ENCODE assay signal across 24 cellular contexts in genomic region chr5:31537856-31538255, GRCh38. TPM values are rescaled to one million over a fixed set of nuclear protein-coding genes. Genes with fewer than 3 reads are reported as not detected.
DNase-seq lines count a peak whose midpoint lies in the region; ATAC-seq and TF ChIP-seq lines count a peak whose summit lies in the region.
"Had no signal": no experiment of that assay in that cellular context is flagged by ENCODE, and none has a peak within 500 bp of the region (broad histone marks: within the 10 kb centered on the region; RNA-seq: fewer than 3 reads in every experiment).

No MANE protein-coding gene starts in this region.

- POLR2A ChIA-PET in WTC11 (lab: Charles Lee) = no interaction called here
- POLR2A ChIA-PET in activated CD4-positive, alpha-beta T cell treated with anti-CD3 and anti-CD28 coated beads for 36 hours (lab: Charles Lee) = no interaction called here

- H3K4me3 ChIP-seq in fibroblast of villous mesenchyme (ENCODE audit: low read depth, low read length) = no peak overlapping the region
- H3K4me3 ChIP-seq: breast epithelium, HAP-1, lower lobe of right lung, transverse colon had no signal

- intact Hi-C loops in activated CD4-positive, alpha-beta T cell treated with anti-CD3 and anti-CD28 coated beads for 36 hours (cut with DNase I, micrococcal nuclease) = loop anchor here in 1 of 2 experiments (10.0 kb wide), 1 partner anchor 737 kb away; no protein-coding TSS in a partner anchor

- H3K27ac Mint-ChIP-seq in osteocyte (ENCODE audit: unreplicated experiment) (peak overlapping the region; percentile 70), WTC11 (no peak overlapping the region)
- no peak overlapping the region for H3K27ac Mint-ChIP-seq in activated CD4-positive, alpha-beta T cell treated with anti-CD3 and anti-CD28 coated beads for 36 hours
- H3K27ac Mint-ChIP-seq: activated CD4-positive, alpha-beta memory T cell treated with anti-CD3 and anti-CD28 coated beads, Interleukin-2, amount 10 ng/mL, durations not matched to agents 7 days and 5 days; stimulated activated naive CD8-positive, alpha-beta T cell treated with anti-CD3 and anti-CD28 coated beads, Interleukin-15, Interleukin-2, amounts not matched to agents 100 ng/mL and 50 ng/mL, for 24 hours had no signal

- DNase-seq in HCEC 1CT (peak; percentile 20), astrocyte of the hippocampus (ENCODE audit: low read depth, low spot score) (peak; percentile 58), fibroblast of villous mesenchyme (ENCODE audit: low read depth) (peak; percentile 24), osteocyte (ENCODE audit: extremely low spot score, unreplicated experiment) (no peak), WTC11 (ENCODE audit: low spot score) (no peak), NCI-H526 (lab: John Stamatoyannopoulos, UW) (no peak), AG08396 (ENCODE audit: low spot score) (no peak)
- DNase-seq in activated CD4-positive, alpha-beta T cell treated with anti-CD3 and anti-CD28 coated beads for 36 hours = no peak
- DNase-seq: activated CD4-positive, alpha-beta memory T cell treated with anti-CD3 and anti-CD28 coated beads, Interleukin-2, amount 10 ng/mL, durations not matched to agents 7 days and 5 days; activated T-cell treated with anti-CD3 and anti-CD28 coated beads, Interleukin-2, amount 50 U/mL, for 4 hours; BE2C; glutamatergic neuron; lower lobe of right lung; NCI-H146; NCI-H748 treated with DMSO at 0.1 percent for 48 hours; OCI-M1; SIG-M5; stimulated activated CD4-positive, alpha-beta T cell treated with anti-CD3 and anti-CD28 coated beads, Interleukin-1b, Interleukin-23, amount 100 ng/mL, for 48 hours; T-helper 2 cell; transverse colon had no signal

- ATAC-seq in WTC11 = no peak
- ATAC-seq in activated CD4-positive, alpha-beta T cell treated with anti-CD3 and anti-CD28 coated beads for 36 hours = no peak
- ATAC-seq: activated naive CD4-positive, alpha-beta T cell treated with anti-CD3 and anti-CD28 coated beads, Interleukin-2, amount 50 U/mL, for 72 hours; activated T-cell treated with anti-CD3 and anti-CD28 coated beads, Interleukin-2, amount 50 U/mL, for 4 hours had no signal

- H3K36me3 Mint-ChIP-seq in osteocyte (ENCODE audit: unreplicated experiment) (peaks cover 40% of the 10 kb centered on the region), WTC11 (peaks cover 70% of the 10 kb centered on the region)
- H3K36me3 Mint-ChIP-seq in activated CD4-positive, alpha-beta T cell treated with anti-CD3 and anti-CD28 coated beads for 36 hours (ENCODE audit: low read depth) = peaks cover 33% of the 10 kb centered on the region

- peaks cover 34% of the 10 kb centered on the region for H3K4me1 Mint-ChIP-seq in osteocyte (ENCODE audit: unreplicated experiment)
- H3K4me1 Mint-ChIP-seq in WTC11 = peaks cover 5% of the 10 kb centered on the region
- H3K4me1 Mint-ChIP-seq in activated CD4-positive, alpha-beta T cell treated with anti-CD3 and anti-CD28 coated beads for 36 hours = peaks cover 17% of the 10 kb centered on the region

- no peak for TF ChIP-seq CTCF in fibroblast of villous mesenchyme (IDR thresholded peaks at IDR 0.05; ENCODE audit: insufficient read depth, low read depth, low read length)
- TF ChIP-seq CTCF in osteocyte (IDR thresholded peaks at IDR 0.05) = no peak
- no peak for TF ChIP-seq CTCF in WTC11 (IDR thresholded peaks at IDR 0.05)

- CTCF ChIA-PET in WTC11 (lab: Charles Lee) = no interaction called here
- CTCF ChIA-PET in activated CD4-positive, alpha-beta T cell treated with anti-CD3 and anti-CD28 coated beads for 36 hours (lab: Charles Lee) = interaction anchor here (1.9 kb wide), 1 partner anchor 17 kb away, joined by 7 read pairs; no protein-coding TSS in a partner anchor

- H3K4me3 Mint-ChIP-seq in osteocyte (ENCODE audit: unreplicated experiment) (no peak overlapping the region), WTC11 (no peak overlapping the region)
- no peak overlapping the region for H3K4me3 Mint-ChIP-seq in activated CD4-positive, alpha-beta T cell treated with anti-CD3 and anti-CD28 coated beads for 36 hours
- H3K4me3 Mint-ChIP-seq: activated CD4-positive, alpha-beta memory T cell treated with anti-CD3 and anti-CD28 coated beads, Interleukin-2, amount 10 ng/mL, durations not matched to agents 7 days and 5 days; activated T-cell treated with anti-CD3 and anti-CD28 coated beads, Interleukin-2, amount 50 U/mL, for 4 hours; stimulated activated naive CD8-positive, alpha-beta T cell treated with anti-CD3 and anti-CD28 coated beads, Interleukin-15, Interleukin-2, amounts not matched to agents 100 ng/mL and 50 ng/mL, for 24 hours had no signal

- H3K9me3 Mint-ChIP-seq in osteocyte (ENCODE audit: unreplicated experiment) (no peaks in the 10 kb centered on the region), WTC11 (no peaks in the 10 kb centered on the region)
- no peaks in the 10 kb centered on the region for H3K9me3 Mint-ChIP-seq in activated CD4-positive, alpha-beta T cell treated with anti-CD3 and anti-CD28 coated beads for 36 hours (ENCODE audit: low read depth)
- H3K9me3 Mint-ChIP-seq: activated CD4-positive, alpha-beta memory T cell treated with anti-CD3 and anti-CD28 coated beads, Interleukin-2, amount 10 ng/mL, durations not matched to agents 7 days and 5 days; activated naive CD4-positive, alpha-beta T cell treated with anti-CD3 and anti-CD28 coated beads, Interleukin-2, amount 50 U/mL, for 72 hours; activated T-cell treated with anti-CD3 and anti-CD28 coated beads, Interleukin-2, amount 50 U/mL, for 4 hours; stimulated activated naive CD8-positive, alpha-beta T cell treated with anti-CD3 and anti-CD28 coated beads, Interleukin-15, Interleukin-2, amounts not matched to agents 100 ng/mL and 50 ng/mL, for 24 hours had no signal

- H3K27me3 Mint-ChIP-seq in osteocyte (ENCODE audit: unreplicated experiment) (no peaks in the 10 kb centered on the region), WTC11 (ENCODE audit: low read depth) (no peaks in the 10 kb centered on the region)
- H3K27me3 Mint-ChIP-seq in activated CD4-positive, alpha-beta T cell treated with anti-CD3 and anti-CD28 coated beads for 36 hours = no peaks in the 10 kb centered on the region
- H3K27me3 Mint-ChIP-seq: activated CD4-positive, alpha-beta memory T cell treated with anti-CD3 and anti-CD28 coated beads, Interleukin-2, amount 10 ng/mL, durations not matched to agents 7 days and 5 days; stimulated activated naive CD8-positive, alpha-beta T cell treated with anti-CD3 and anti-CD28 coated beads, Interleukin-15, Interleukin-2, amounts not matched to agents 100 ng/mL and 50 ng/mL, for 24 hours had no signal

TF ChIP-seq in WTC11, 78 proteins besides CTCF, POLR2A, EP300 and RAD21:
- no peak for TF ChIP-seq ZNF263 (CRISPR knock-in tag; IDR thresholded peaks at IDR 0.05; ENCODE audit: low read depth)
- TF ChIP-seq SOX15 (CRISPR knock-in tag; IDR thresholded peaks at IDR 0.05) = no peak
- no peak for TF ChIP-seq HMGXB4 (CRISPR knock-in tag; IDR thresholded peaks at IDR 0.05)
- no peak for TF ChIP-seq JUN (CRISPR knock-in tag; IDR thresholded peaks at IDR 0.05)
- no peak for TF ChIP-seq NR3C1 (CRISPR knock-in tag; conservative IDR thresholded peaks at IDR 0.05; ENCODE audit: low read depth)
- TF ChIP-seq FOXK1 (CRISPR knock-in tag; IDR thresholded peaks at IDR 0.05) = no peak
- TF ChIP-seq CREM (CRISPR knock-in tag; IDR thresholded peaks at IDR 0.05) = no peak
- TF ChIP-seq ZSCAN18 (CRISPR knock-in tag; IDR thresholded peaks at IDR 0.05) = no peak
- no peak for TF ChIP-seq NR1H2 (CRISPR knock-in tag; IDR thresholded peaks at IDR 0.05)
- TF ChIP-seq TP53 (CRISPR knock-in tag; IDR thresholded peaks at IDR 0.05) = no peak
- TF ChIP-seq IRF2 (CRISPR knock-in tag; IDR thresholded peaks at IDR 0.05; ENCODE audit: borderline replicate concordance, low read depth) = no peak
- no peak for TF ChIP-seq SP1 (CRISPR knock-in tag; conservative IDR thresholded peaks at IDR 0.05)
- no peak for TF ChIP-seq CBFB (CRISPR knock-in tag; IDR thresholded peaks at IDR 0.05; ENCODE audit: low read depth)

RNA-seq across cellular contexts. Expression of gene C5orf22, which starts 5.8 kb away (rescaled TPM):
- total RNA-seq in fibroblast of villous mesenchyme (22.2 and 42.3 TPM in 2 replicates), osteocyte (24.1 and 27.9 TPM in 2 replicates), WTC11 (2021) (30.8 to 40.6 TPM (median 36.6 TPM) in 3 replicates)
- 10 to 100 TPM; 25.2 to 30.6 TPM for total RNA-seq in activated CD4-positive, alpha-beta T cell treated with anti-CD3 and anti-CD28 coated beads for 36 hours

RNA-seq across cellular contexts. Expression of gene DROSHA, which starts 6.0 kb away (rescaled TPM):
- total RNA-seq in fibroblast of villous mesenchyme (37.0 and 54.8 TPM in 2 replicates), osteocyte (70.9 and 71.5 TPM in 2 replicates), WTC11 (2021) (102 to 125 TPM (median 110 TPM) in 3 replicates)
- total RNA-seq in activated CD4-positive, alpha-beta T cell treated with anti-CD3 and anti-CD28 coated beads for 36 hours = 10 to 100 TPM; 84.3 to 94.4 TPM

Comparison
In these comparisons a context has a peak if more than half of its experiments do, and no peak if none do; other contexts are left out.
1. DNase-seq: peak in HCEC 1CT (single experiment), astrocyte of the hippocampus (single experiment) and fibroblast of villous mesenchyme (single experiment); none in osteocyte (single experiment), WTC11 (single experiment), activated CD4-positive, alpha-beta T cell treated with anti-CD3 and anti-CD28 coated beads for 36 hours (single experiment), NCI-H526 (0 of 2) and AG08396 (single experiment).